In the genomic region with DNA sequence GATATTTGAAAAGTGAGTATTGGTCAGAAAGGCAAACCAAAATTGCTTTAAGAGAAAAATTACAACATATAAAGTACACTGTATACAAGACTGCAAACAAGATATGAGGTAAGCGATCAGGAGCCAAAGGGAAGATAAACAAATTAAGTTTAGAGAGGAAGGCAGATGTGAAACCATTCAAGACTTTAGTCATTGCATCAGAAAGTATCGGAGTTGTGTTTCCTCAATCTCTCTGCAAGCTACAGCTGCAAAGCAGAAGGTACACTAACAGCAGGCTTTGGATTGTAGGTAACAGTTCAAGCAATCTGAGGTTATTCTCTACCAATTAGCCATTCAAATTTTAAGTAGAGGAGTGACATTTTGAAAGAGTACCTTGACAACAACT, we compare ENCODE assay signal across 14 cellular contexts. TPM values are rescaled to one million over a fixed set of nuclear protein-coding genes. Genes with fewer than 3 reads are reported as not detected.
DNase-seq lines count a peak whose midpoint lies in the region; ATAC-seq and TF ChIP-seq lines count a peak whose summit lies in the region.
"Had no signal": no experiment of that assay in that cellular context is flagged by ENCODE, and none has a peak within 500 bp of the region (broad histone marks: within the 10 kb centered on the region; RNA-seq: fewer than 3 reads in every experiment).

No MANE protein-coding gene starts in this region.

- H3K27ac ChIP-seq in mesendoderm (ENCODE audit: low read depth, low read length): no peak overlapping the region
- H3K27ac ChIP-seq: coronary artery, thoracic aorta had no signal

- no peak overlapping the region for H3K4me2 ChIP-seq in mesendoderm (ENCODE audit: low read length)

- no peak overlapping the region for H3K4me3 Mint-ChIP-seq in activated B cell treated with CpG ODN at 0.5 μM for 24 hours

- no CpG with 5 or more reads among the region's 2 CpGs for WGBS in mesendoderm (ENCODE audit: extremely low coverage, insufficient coverage, low lambda C conversion rate)

- H3K4ac ChIP-seq in mesendoderm (ENCODE audit: low read depth, low read length): no peak overlapping the region

- peaks cover 9% of the 10 kb centered on the region for H3K27me3 Mint-ChIP-seq in activated B cell treated with CpG ODN at 0.5 μM for 24 hours

- CTCF ChIA-PET in GM10248 (lab: Yijun Ruan, JAX): interaction anchor here (1.2 to 1.4 kb wide), 2 partner anchors 18 to 21 kb away, joined by 3 to 6 read pairs; partner anchors contain the start of gene TLCD4
- CTCF ChIA-PET in activated B cell treated with CpG ODN at 0.5 μM for 24 hours (lab: Charles Lee): interaction anchor here (1.0 kb wide), 1 partner anchor 11 kb away, joined by 3 read pairs; no protein-coding TSS in a partner anchor

- ATAC-seq in HG03139 (IDR thresholded peaks at IDR 0.05; ENCODE audit: unreplicated experiment) (peak; percentile 74), activated B cell treated with CpG ODN at 0.5 μM for 24 hours (ENCODE audit: low read depth) (peak; percentile 64)
- ATAC-seq: HCT116 had no signal

- H3K4me3 ChIP-seq in mesendoderm (ENCODE audit: low read length): no peak overlapping the region
- H3K4me3 ChIP-seq: coronary artery, thoracic aorta had no signal

- no peak overlapping the region for H4K5ac ChIP-seq in mesendoderm (ENCODE audit: low read length)

- intact Hi-C loops in activated B cell treated with CpG ODN at 0.5 μM for 24 hours (cut with micrococcal nuclease): loop anchor here (2.0 kb wide), 1 partner anchor 21 kb away; the partner anchor contains the start of gene TLCD4

- no peak overlapping the region for H2BK5ac ChIP-seq in mesendoderm (ENCODE audit: low read length)

- H2AK5ac ChIP-seq in mesendoderm (ENCODE audit: low read length): no peak overlapping the region

- no peaks in the 10 kb centered on the region for H3K36me3 Mint-ChIP-seq in activated B cell treated with CpG ODN at 0.5 μM for 24 hours (ENCODE audit: low read depth)

- H3K27me3 ChIP-seq in mesendoderm (ENCODE audit: insufficient read depth, low read length, poor library complexity): no peaks in the 10 kb centered on the region
- H3K27me3 ChIP-seq: BE2C had no signal

- H3K23ac ChIP-seq in mesendoderm (ENCODE audit: low read length): no peak overlapping the region

- TF ChIP-seq CTCF in GM10248 (IDR thresholded peaks at IDR 0.05; ENCODE audit: control extremely low read depth, extremely low read depth, low read depth, missing control alignments) (no peak), GM20000 (IDR thresholded peaks at IDR 0.05; ENCODE audit: extremely low read depth, missing control alignments) (no peak), activated B cell treated with CpG ODN at 0.5 μM for 24 hours (IDR thresholded peaks at IDR 0.05) (no peak)

- no peak overlapping the region for H2BK120ac ChIP-seq in mesendoderm (ENCODE audit: low read depth, low read length)

- no peaks in the 10 kb centered on the region for H3K79me2 ChIP-seq in mesendoderm (ENCODE audit: control insufficient read depth, insufficient read depth, low read length)

- H3K4me1 ChIP-seq in mesendoderm (ENCODE audit: control insufficient read depth, low read depth, low read length): no peaks in the 10 kb centered on the region
- H3K4me1 ChIP-seq: BE2C had no signal

- H2BK15ac ChIP-seq in mesendoderm (replicated peaks; ENCODE audit: low read depth): no peak overlapping the region

- H4K8ac ChIP-seq in mesendoderm (ENCODE audit: low read depth, low read length): no peak overlapping the region

- H3K18ac ChIP-seq in mesendoderm (ENCODE audit: low read length): no peak overlapping the region

- H3K56ac ChIP-seq in mesendoderm (ENCODE audit: low read length): no peak overlapping the region

- peaks cover 9% of the 10 kb centered on the region for H3K4me1 Mint-ChIP-seq in activated B cell treated with CpG ODN at 0.5 μM for 24 hours

- H3K36me3 ChIP-seq in mesendoderm (ENCODE audit: control insufficient read depth, insufficient read depth, low read length): no peaks in the 10 kb centered on the region
- H3K36me3 ChIP-seq: BE2C, thoracic aorta had no signal

- H3K79me1 ChIP-seq in mesendoderm (ENCODE audit: low read length): no peaks in the 10 kb centered on the region

- POLR2A ChIA-PET in GM10248 (lab: Yijun Ruan, JAX): no interaction called here
- POLR2A ChIA-PET in activated B cell treated with CpG ODN at 0.5 μM for 24 hours (lab: Charles Lee): interaction anchor here (0.7 kb wide), 1 partner anchor 23 kb away, joined by 4 read pairs; the partner anchor contains the start of gene ALG14

- DNase-seq in GM10248 (ENCODE audit: extremely low spot score) (peak; percentile 50), GM20000 (ENCODE audit: low spot score) (peak; percentile 76), activated B cell treated with CpG ODN at 0.5 μM for 24 hours (no peak), Kasumi-1 (lab: John Stamatoyannopoulos, UW) (no peak), NCI-H510A treated with DMSO at 0.1 percent for 48 hours (lab: John Stamatoyannopoulos, UW) (no peak), mesendoderm (no peak), pons (ENCODE audit: low spot score) (no peak)
- DNase-seq: activated CD8-positive, alpha-beta memory T cell treated with anti-CD3 and anti-CD28 coated beads, Interleukin-2, amount 50 U/mL, for 48 hours; BE2C; OCI-M1 had no signal

- no peak overlapping the region for H3K9ac ChIP-seq in mesendoderm (ENCODE audit: low read length)

- peak overlapping the region; percentile 1 for H3K27ac Mint-ChIP-seq in activated B cell treated with CpG ODN at 0.5 μM for 24 hours

- H3K9me3 Mint-ChIP-seq in activated B cell treated with CpG ODN at 0.5 μM for 24 hours: no peaks in the 10 kb centered on the region

RNA-seq across cellular contexts. Expression of gene TLCD4, which starts 21.3 kb away (rescaled TPM):
- total RNA-seq in activated B cell treated with CpG ODN at 0.5 μM for 24 hours: 0.22 and 0.24 TPM in 2 replicates
- polyA plus RNA-seq in mesendoderm (2013, experiment 1 of 2): 0.53 TPM
- polyA plus RNA-seq in mesendoderm (2013, experiment 2 of 2): 0.76 TPM

RNA-seq across cellular contexts. Expression of gene ALG14, which starts 23.1 kb away (rescaled TPM):
- 3.7 and 7.5 TPM in 2 replicates for total RNA-seq in activated B cell treated with CpG ODN at 0.5 μM for 24 hours
- 2.7 TPM for polyA plus RNA-seq in mesendoderm (2013, experiment 1 of 2)
- 2.9 TPM for polyA plus RNA-seq in mesendoderm (2013, experiment 2 of 2)

Comparison
In these comparisons a context has a peak if more than half of its experiments do, and no peak if none do; other contexts are left out.
1. DNase-seq: peak in GM10248 (single experiment) and GM20000 (single experiment); none in activated B cell treated with CpG ODN at 0.5 μM for 24 hours (single experiment), Kasumi-1 (0 of 2), NCI-H510A treated with DMSO at 0.1 percent for 48 hours (single experiment), mesendoderm (single experiment) and pons (single experiment).